24 cellular contexts compared by ENCODE assay signal in the genomic region with DNA sequence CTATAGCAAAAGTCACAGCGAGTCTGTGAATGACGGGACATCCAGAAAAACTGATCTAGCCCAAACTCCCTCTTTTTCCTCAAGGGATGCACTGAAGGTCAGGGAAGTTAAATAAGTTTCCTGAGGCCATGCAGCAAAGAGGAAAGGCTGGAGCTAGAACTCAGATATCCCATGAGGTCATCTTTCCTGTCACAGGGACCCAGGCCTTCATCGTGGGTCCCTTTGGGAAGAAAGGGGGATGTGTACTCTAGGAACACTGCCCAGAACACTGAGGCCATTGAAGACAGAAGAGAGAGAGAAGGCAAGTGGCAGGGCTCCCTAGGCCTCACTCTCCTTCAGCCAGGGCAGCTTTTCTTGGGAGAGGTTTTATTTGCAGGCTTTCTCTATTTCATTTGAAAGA.
"Had no signal": no experiment of that assay in that cellular context is flagged by ENCODE, and none has a peak within 500 bp of the region (broad histone marks: within the 10 kb centered on the region; RNA-seq: fewer than 3 reads in every experiment).

No MANE protein-coding gene starts in this region.

- H3K27ac ChIP-seq: left lung, neutrophil, thoracic aorta, vagina had no signal

- H3K36me3 Mint-ChIP-seq: activated naive CD4-positive, alpha-beta T cell treated with anti-CD3 and anti-CD28 coated beads, Interleukin-2, amount 50 U/mL, for 24 hours; mesothelial cell of epicardium; naive B cell; type B pancreatic cell had no signal

- H3K4me3 Mint-ChIP-seq: activated CD8-positive, alpha-beta T cell treated with anti-CD3 and anti-CD28 coated beads for 36 hours; activated naive CD4-positive, alpha-beta T cell treated with anti-CD3 and anti-CD28 coated beads, Interleukin-2, amount 50 U/mL, for 24 hours; activated naive CD8-positive, alpha-beta T cell treated with anti-CD3 and anti-CD28 coated beads, Interleukin-2, amount 50 U/mL, for 24 hours; activated T-cell treated with anti-CD3 and anti-CD28 coated beads, Interleukin-2, amount 50 U/mL, for 4 hours; activated T-helper 17 cell treated with anti-CD3 and anti-CD28 coated beads, Interleukin-2, amount 50 U/mL, for 72 hours; mesothelial cell of epicardium; naive B cell; nephron progenitor cell; type B pancreatic cell had no signal

- DNase-seq: activated CD4-positive, alpha-beta T cell treated with anti-CD3 and anti-CD28 coated beads for 1 hour; activated CD4-positive, alpha-beta T cell treated with anti-CD3 and anti-CD28 coated beads, Interleukin-2, amount 50 U/mL, for 1 hour; activated CD8-positive, alpha-beta T cell treated with anti-CD3 and anti-CD28 coated beads for 36 hours; activated naive CD8-positive, alpha-beta T cell treated with anti-CD3 and anti-CD28 coated beads, Interleukin-2, amount 50 U/mL, for 24 hours; activated T-cell treated with anti-CD3 and anti-CD28 coated beads, Interleukin-2, amount 50 U/mL, for 4 hours; amygdala; central memory CD4-positive, alpha-beta T cell; head of caudate nucleus; kidney glomerular epithelial cell; left lung; mammary epithelial cell; naive B cell; nephron progenitor cell; stimulated activated CD4-positive, alpha-beta T cell treated with anti-CD3 and anti-CD28 coated beads, Interleukin-15, amount 100 ng/mL, for 24 hours; stimulated activated CD4-positive, alpha-beta T cell treated with anti-CD3 and anti-CD28 coated beads, Interleukin-2, amount 100 ng/mL, for 24 hours; stimulated activated naive CD4-positive, alpha-beta T cell treated with Interleukin-2 at 50 U/mL for 16 hours; T-helper 2 cell had no signal

- H3K9me3 Mint-ChIP-seq: activated CD8-positive, alpha-beta T cell treated with anti-CD3 and anti-CD28 coated beads for 36 hours; activated naive CD4-positive, alpha-beta T cell treated with anti-CD3 and anti-CD28 coated beads, Interleukin-2, amount 50 U/mL, for 24 hours; activated naive CD8-positive, alpha-beta T cell treated with anti-CD3 and anti-CD28 coated beads, Interleukin-2, amount 50 U/mL, for 24 hours; activated T-cell treated with anti-CD3 and anti-CD28 coated beads, Interleukin-2, amount 50 U/mL, for 4 hours; activated T-helper 17 cell treated with anti-CD3 and anti-CD28 coated beads, Interleukin-2, amount 50 U/mL, for 72 hours; mesothelial cell of epicardium; naive B cell; nephron progenitor cell; type B pancreatic cell had no signal

- H3K4me1 ChIP-seq: left lung had no signal

- H3K4me3 ChIP-seq: left lung, thoracic aorta, vagina had no signal

- H3K4me1 Mint-ChIP-seq: activated naive CD4-positive, alpha-beta T cell treated with anti-CD3 and anti-CD28 coated beads, Interleukin-2, amount 50 U/mL, for 24 hours; activated T-helper 17 cell treated with anti-CD3 and anti-CD28 coated beads, Interleukin-2, amount 50 U/mL, for 72 hours; mesothelial cell of epicardium had no signal

- H3K27ac Mint-ChIP-seq: activated CD8-positive, alpha-beta T cell treated with anti-CD3 and anti-CD28 coated beads for 36 hours; activated naive CD4-positive, alpha-beta T cell treated with anti-CD3 and anti-CD28 coated beads, Interleukin-2, amount 50 U/mL, for 24 hours; activated naive CD8-positive, alpha-beta T cell treated with anti-CD3 and anti-CD28 coated beads, Interleukin-2, amount 50 U/mL, for 24 hours; activated T-helper 17 cell treated with anti-CD3 and anti-CD28 coated beads, Interleukin-2, amount 50 U/mL, for 72 hours; mesothelial cell of epicardium; nephron progenitor cell; type B pancreatic cell had no signal

- ATAC-seq: activated CD8-positive, alpha-beta T cell treated with anti-CD3 and anti-CD28 coated beads for 36 hours; activated naive CD8-positive, alpha-beta T cell treated with anti-CD3 and anti-CD28 coated beads, Interleukin-2, amount 50 U/mL, for 24 hours; activated T-cell treated with anti-CD3 and anti-CD28 coated beads, Interleukin-2, amount 50 U/mL, for 4 hours; activated T-helper 17 cell treated with anti-CD3 and anti-CD28 coated beads, Interleukin-2, amount 50 U/mL, for 72 hours; left lung had no signal

- H3K36me3 ChIP-seq: left lung, neutrophil, thoracic aorta, vagina had no signal

- H3K27me3 ChIP-seq: left lung, vagina had no signal

- H3K27me3 Mint-ChIP-seq: activated CD8-positive, alpha-beta T cell treated with anti-CD3 and anti-CD28 coated beads for 36 hours; activated naive CD4-positive, alpha-beta T cell treated with anti-CD3 and anti-CD28 coated beads, Interleukin-2, amount 50 U/mL, for 24 hours; activated naive CD8-positive, alpha-beta T cell treated with anti-CD3 and anti-CD28 coated beads, Interleukin-2, amount 50 U/mL, for 24 hours; naive B cell had no signal

- H3K9me3 ChIP-seq: left lung, neutrophil, thoracic aorta, vagina had no signal
